In the genomic region with DNA sequence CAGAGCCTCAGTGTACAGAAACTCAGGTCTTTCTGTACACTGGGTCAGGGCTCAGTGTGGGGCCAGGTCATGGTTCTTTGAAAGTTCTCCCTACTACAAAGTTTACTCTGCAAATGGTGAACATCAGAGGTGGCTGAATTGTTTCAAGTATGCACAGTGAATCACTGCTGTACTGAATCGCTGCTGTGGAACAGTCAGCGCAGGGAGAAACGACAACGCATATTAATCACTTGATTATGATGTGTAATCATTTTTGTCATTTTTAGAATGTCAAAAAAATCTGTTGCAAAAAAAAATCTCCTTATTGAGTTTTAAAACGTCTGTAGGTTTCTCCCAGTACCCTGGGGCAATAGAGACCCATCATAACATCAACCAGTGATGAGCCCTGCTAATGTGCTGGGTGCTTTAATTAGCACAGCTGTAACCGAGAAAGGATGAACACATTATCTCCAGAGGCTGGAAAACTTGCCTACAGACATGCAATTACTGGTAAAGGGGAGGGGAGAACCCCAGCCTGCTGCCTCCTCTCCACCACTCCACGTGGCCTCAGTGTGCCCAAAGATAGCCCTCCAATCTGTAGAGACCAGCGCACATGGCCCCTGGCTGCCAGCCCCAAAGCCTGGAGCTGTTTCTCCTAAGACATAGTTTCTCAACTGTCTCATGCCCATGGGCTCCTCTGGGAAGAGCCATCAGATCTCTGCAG, we compare ENCODE assay signal across 8 cellular contexts. TPM values are rescaled to one million over a fixed set of nuclear protein-coding genes. Genes with fewer than 3 reads are reported as not detected.
DNase-seq lines count a peak whose midpoint lies in the region; ATAC-seq and TF ChIP-seq lines count a peak whose summit lies in the region.

No MANE protein-coding gene starts in this region.

- DNase-seq in heart left ventricle (peak in 2 of 5 donors; percentile 51 to 57), cardiac septum (ENCODE audit: low spot score) (no peak), body of pancreas (no peak), upper lobe of left lung (no peak), T1000 (lab: John Stamatoyannopoulos, UW) (no peak)

- no peak for TF ChIP-seq EP300 in upper lobe of left lung (IDR thresholded peaks at IDR 0.05)

- peak in 2 of 4 donors; percentile 14 to 54 for ATAC-seq in heart left ventricle
- ATAC-seq in body of pancreas: no peak
- ATAC-seq in upper lobe of left lung (ENCODE audit: low FRiP score in 2 of 2): no peak
- ATAC-seq in GM21360 (IDR thresholded peaks at IDR 0.05; ENCODE audit: unreplicated experiment): no peak
- ATAC-seq in HG02571 (IDR thresholded peaks at IDR 0.05; ENCODE audit: unreplicated experiment): no peak

- H3K27ac ChIP-seq in heart left ventricle (peak overlapping the region; percentile 28 to 96 (median 76)), body of pancreas (peak overlapping the region in 3 of 4 donors; percentile 74 to 86 (median 77)), mesodermal cell (ENCODE audit: low read depth, low read length, severe bottlenecking) (peak overlapping the region; percentile 16), upper lobe of left lung (peak overlapping the region; percentile 78 to 97 (median 96))

- TF ChIP-seq CTCF in heart left ventricle (IDR thresholded peaks at IDR 0.05) (no peak), body of pancreas (IDR thresholded peaks at IDR 0.05) (no peak), upper lobe of left lung (IDR thresholded peaks at IDR 0.05) (no peak)

- TF ChIP-seq POLR2A in heart left ventricle (IDR thresholded peaks at IDR 0.05) (no peak), body of pancreas (IDR thresholded peaks at IDR 0.05) (no peak), upper lobe of left lung (IDR thresholded peaks at IDR 0.05) (no peak)

- H3K9me3 ChIP-seq in heart left ventricle: no peaks in the 10 kb centered on the region
- no peaks in the 10 kb centered on the region for H3K9me3 ChIP-seq in body of pancreas
- H3K9me3 ChIP-seq in mesodermal cell (ENCODE audit: control insufficient read depth, low read length): no peaks in the 10 kb centered on the region
- no peaks in the 10 kb centered on the region for H3K9me3 ChIP-seq in upper lobe of left lung

- 58 to 67% (median 65%) methylated on average over 8 of the region's 8 CpGs for WGBS in heart left ventricle, 4 donors
- 67 to 68% methylated on average over 8 of the region's 8 CpGs for WGBS in body of pancreas, 2 donors
- 90 to 96% methylated on average over 2 to 4 of the region's 8 CpGs for WGBS in mesodermal cell (ENCODE audit: insufficient coverage in 2 of 2), 2 experiments
- 39 to 49% methylated on average over 6 to 8 of the region's 8 CpGs for WGBS in upper lobe of left lung, 2 donors

- H3K4me3 ChIP-seq in heart left ventricle (no peak overlapping the region), body of pancreas (no peak overlapping the region), mesodermal cell (ENCODE audit: extremely low read depth, insufficient read depth, low read length, poor library complexity, severe bottlenecking) (no peak overlapping the region), upper lobe of left lung (no peak overlapping the region)

- intact Hi-C loops in heart left ventricle (cut with DNase I) (loop anchor here in 1 of 10 donors (5.0 kb wide), 1 partner anchor 56 kb away; no protein-coding TSS in a partner anchor), cardiac septum (cut with DNase I) (no loop called here), body of pancreas (cut with DNase I) (no loop called here)

- H3K27me3 ChIP-seq in heart left ventricle (no peaks in the 10 kb centered on the region), body of pancreas (no peaks in the 10 kb centered on the region), upper lobe of left lung (no peaks in the 10 kb centered on the region)

- H3K36me3 ChIP-seq in heart left ventricle (peaks cover 0 to 10% (median 0%) of the 10 kb centered on the region in 9 donors), body of pancreas (replicated peaks in 1 of 2; ENCODE audit: insufficient read depth in 1 of 2, low read depth in 2 of 2) (no peaks in the 10 kb centered on the region), mesodermal cell (ENCODE audit: control insufficient read depth, insufficient read depth, low read length) (no peaks in the 10 kb centered on the region), upper lobe of left lung (no peaks in the 10 kb centered on the region)

- H3K4me1 ChIP-seq in heart left ventricle (peaks cover 30 to 100% (median 82%) of the 10 kb centered on the region in 12 donors), body of pancreas (peaks cover 73% of the 10 kb centered on the region), mesodermal cell (ENCODE audit: control insufficient read depth, insufficient read depth, low read length, poor library complexity, severe bottlenecking) (peaks cover 78% of the 10 kb centered on the region), upper lobe of left lung (peaks cover 96 to 100% (median 98%) of the 10 kb centered on the region in 4 donors)

RNA-seq across cellular contexts. Expression of gene ARRB1, which starts 12.8 kb away (rescaled TPM):
- total RNA-seq in heart left ventricle: 10 to 100 TPM; 15.2 to 58.9 (median 29.2) TPM
- 10 to 100 TPM in 1 of 2 donors, 1 to 10 TPM in 1; 7.9 to 12.5 TPM for polyA plus RNA-seq in heart left ventricle
- total RNA-seq in cardiac septum: 21.4 TPM
- 10 to 100 TPM; 41.0 to 54.1 TPM for total RNA-seq in body of pancreas
- polyA plus RNA-seq in mesodermal cell (2013, experiment 1 of 2): 27.5 TPM
- 25.6 TPM for polyA plus RNA-seq in mesodermal cell (2013, experiment 2 of 2)
- 100 to 1,000 TPM; 119 to 235 (median 170) TPM for total RNA-seq in upper lobe of left lung

Comparison
In these comparisons a context has a peak if more than half of its experiments do, and no peak if none do; other contexts are left out.
1. H3K27ac ChIP-seq: peak in every context shown above with its lines; median percentile 96 in upper lobe of left lung; 77 in body of pancreas; 76 in heart left ventricle; 16 in mesodermal cell.